17 cellular contexts compared by ENCODE assay signal in genomic region chr13:29993716-29994488, GRCh38.
DNase-seq lines count a peak whose midpoint lies in the region; FAIRE-seq and TF ChIP-seq lines count a peak whose summit lies in the region.
"Had no signal": no experiment of that assay in that cellular context is flagged by ENCODE, and none has a peak within 500 bp of the region (broad histone marks: within the 10 kb centered on the region; RNA-seq: fewer than 3 reads in every experiment).

No MANE protein-coding gene starts in this region.

- no peaks in the 10 kb centered on the region for H3K27me3 ChIP-seq in bronchial epithelial cell (ENCODE audit: control insufficient read depth, insufficient read depth, low read length)
- H3K27me3 ChIP-seq in endodermal cell (ENCODE audit: control insufficient read depth, insufficient read depth, low read length, poor library complexity, severe bottlenecking), result no peaks in the 10 kb centered on the region
- H3K27me3 ChIP-seq: SJSA1 had no signal

- H3K36me3 ChIP-seq in bronchial epithelial cell (ENCODE audit: control insufficient read depth, insufficient read depth, low read length) (no peaks in the 10 kb centered on the region), endodermal cell (ENCODE audit: control insufficient read depth, insufficient read depth, low read length) (no peaks in the 10 kb centered on the region)
- H3K36me3 ChIP-seq: SJSA1 had no signal

- no peaks in the 10 kb centered on the region for H3K36me3 Mint-ChIP-seq in endodermal cell (ENCODE audit: low read depth)
- H3K36me3 Mint-ChIP-seq: activated naive CD8-positive, alpha-beta T cell had no signal

- H3K27ac Mint-ChIP-seq in endodermal cell, result no peak overlapping the region
- H3K27ac Mint-ChIP-seq: activated naive CD8-positive, alpha-beta T cell; dendritic cell treated with granulocyte-macrophage colony-stimulating factor and Interleukin-4, amounts not matched to agents 40 ng/mL and 50 ng/mL, for 4 days had no signal

- no peaks in the 10 kb centered on the region for H3K9me3 ChIP-seq in endodermal cell (ENCODE audit: control insufficient read depth, low read length)
- H3K9me3 ChIP-seq: SJSA1 had no signal

- H3K4me1 Mint-ChIP-seq in endodermal cell, result peaks cover 3% of the 10 kb centered on the region

- H3K4me1 ChIP-seq in endodermal cell (ENCODE audit: control insufficient read depth, insufficient read depth, low read length), result no peaks in the 10 kb centered on the region

- FAIRE-seq in bronchial epithelial cell (lab: Jason Lieb, UNC), result no peak

- peak; percentile 79 for DNase-seq in AG08395 (ENCODE audit: low spot score)
- peak; percentile 84 for DNase-seq in HT1080 (ENCODE audit: low read depth)
- DNase-seq in bronchial epithelial cell (ENCODE audit: low read depth), result peak; percentile 33
- DNase-seq in myocyte (ENCODE audit: low read depth), result peak; percentile 90
- DNase-seq in SK-N-DZ (ENCODE audit: low spot score), result no peak
- DNase-seq in ACHN, result no peak
- no peak for DNase-seq in endodermal cell
- no peak for DNase-seq in activated CD4-positive, alpha-beta T cell treated with anti-CD3 and anti-CD28 coated beads for 48 hours
- DNase-seq: activated CD8-positive, alpha-beta memory T cell treated with anti-CD3 and anti-CD28 coated beads, Interleukin-2, amount 50 U/mL, for 4 hours; glutamatergic neuron; left colon; NCI-H1694 treated with DMSO at 0.1 percent for 48 hours; NCI-H748 treated with DMSO at 0.1 percent for 48 hours had no signal

- no peak overlapping the region for H3K9ac ChIP-seq in endodermal cell (ENCODE audit: extremely low read depth, low read length, poor library complexity, severe bottlenecking)

- no peak overlapping the region for H3K4me3 ChIP-seq in bronchial epithelial cell (ENCODE audit: low read depth, low read length)
- no peak overlapping the region for H3K4me3 ChIP-seq in endodermal cell (ENCODE audit: low read length)
- H3K4me3 ChIP-seq: SJSA1 had no signal

- WGBS in endodermal cell (ENCODE audit: insufficient coverage in 1 of 2, insufficient read length in 1 of 2), 2 experiments, result 90 to 92% methylated on average over 8 to 12 of the region's 12 CpGs

- no peak overlapping the region for H3K27ac ChIP-seq in endodermal cell (ENCODE audit: low read depth, low read length)
- H3K27ac ChIP-seq: SJSA1, VCaP had no signal

- H3K4me3 Mint-ChIP-seq in endodermal cell, result no peak overlapping the region
- H3K4me3 Mint-ChIP-seq: activated naive CD8-positive, alpha-beta T cell; dendritic cell treated with granulocyte-macrophage colony-stimulating factor and Interleukin-4, amounts not matched to agents 40 ng/mL and 50 ng/mL, for 4 days had no signal

- H3K27me3 Mint-ChIP-seq in endodermal cell (ENCODE audit: insufficient read depth), result no peaks in the 10 kb centered on the region
- H3K27me3 Mint-ChIP-seq: activated naive CD8-positive, alpha-beta T cell; dendritic cell treated with granulocyte-macrophage colony-stimulating factor and Interleukin-4, amounts not matched to agents 40 ng/mL and 50 ng/mL, for 4 days had no signal

- no peaks in the 10 kb centered on the region for H3K9me3 Mint-ChIP-seq in endodermal cell

- TF ChIP-seq CTCF in bronchial epithelial cell (IDR thresholded peaks at IDR 0.05; ENCODE audit: insufficient read depth, low read length, severe bottlenecking) (no peak), endodermal cell (conservative IDR thresholded peaks at IDR 0.05) (no peak)

- in situ Hi-C loops in ACHN (cut with HindIII; ENCODE audit: low pct_ligation_motif_present, low pct_unique_long_range_greater_than_20kb, low sequenced_read_pairs), result no loop called here

Comparison
In these comparisons a context has a peak if more than half of its experiments do, and no peak if none do; other contexts are left out.
1. DNase-seq: peak in AG08395 (single experiment), HT1080 (single experiment), bronchial epithelial cell (single experiment) and myocyte (single experiment); none in SK-N-DZ (single experiment), ACHN (single experiment), endodermal cell (single experiment) and activated CD4-positive, alpha-beta T cell treated with anti-CD3 and anti-CD28 coated beads for 48 hours (single experiment).